ENCODE assay signal across 8 cellular contexts in the genomic region with DNA sequence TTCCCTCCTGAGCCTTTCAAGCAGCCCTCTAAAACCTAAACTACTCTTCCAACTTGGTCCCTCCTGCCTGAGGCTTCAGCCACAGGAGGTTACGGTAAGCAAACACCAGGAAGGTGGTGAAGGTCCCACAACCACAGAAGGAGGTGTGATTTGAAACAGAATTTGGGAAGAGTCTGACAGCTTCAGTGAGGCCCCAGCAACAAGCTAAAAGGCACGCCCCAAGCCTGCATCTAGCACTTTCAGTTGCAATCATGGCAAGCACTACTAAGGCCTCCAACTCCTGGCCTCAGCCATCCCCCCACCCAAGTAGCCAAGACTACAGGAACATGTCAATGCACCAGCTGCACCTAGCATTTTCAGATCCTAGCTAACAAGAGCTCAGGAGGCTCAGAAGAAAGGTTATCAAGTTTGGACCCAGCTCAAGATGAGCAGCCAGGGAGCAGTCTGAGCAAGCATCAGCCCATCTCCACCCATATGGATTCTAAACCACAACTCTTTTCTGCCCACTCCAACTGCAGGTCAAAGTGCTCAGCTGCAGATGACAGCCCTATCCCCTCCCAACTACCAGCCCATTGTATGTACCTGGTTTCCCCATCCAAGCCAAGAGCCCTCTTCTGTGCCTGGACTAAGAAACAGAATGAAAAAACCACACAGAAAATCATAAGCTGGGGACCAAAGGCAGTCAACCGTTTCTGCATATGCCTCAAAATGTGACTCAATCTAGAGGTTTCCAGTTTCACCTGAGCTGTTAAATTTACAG. TPM values are rescaled to one million over a fixed set of nuclear protein-coding genes. Genes with fewer than 3 reads are reported as not detected.
A peak's percentile ranks its signal among the peaks of the same experiment; 100 is the strongest.
DNase-seq lines count a peak whose midpoint lies in the region; ATAC-seq and TF ChIP-seq lines count a peak whose summit lies in the region.

No MANE protein-coding gene starts in this region.

- H3K27ac ChIP-seq in tibial nerve: peak overlapping the region; percentile 75 to 98 (median 97)

- H3K27me3 ChIP-seq in tibial nerve (no peaks in the 10 kb centered on the region), HAP-1 (ENCODE audit: low read depth) (no peaks in the 10 kb centered on the region)

- CTCF ChIA-PET in activated CD8-positive, alpha-beta memory T cell treated with anti-CD3 and anti-CD28 coated beads, Interleukin-2, amount 10 ng/mL, durations not matched to agents 7 days and 5 days (lab: Charles Lee): interaction anchor here (0.6 to 12.5 kb wide), 16 partner anchors 10 to 321 kb away, joined by 3 to 354 read pairs (median 4); a partner anchor contains a TSS

- peaks cover 35% of the 10 kb centered on the region for H3K36me3 Mint-ChIP-seq in activated CD8-positive, alpha-beta memory T cell treated with anti-CD3 and anti-CD28 coated beads, Interleukin-2, amount 10 ng/mL, durations not matched to agents 7 days and 5 days
- peaks cover 94% of the 10 kb centered on the region for H3K36me3 Mint-ChIP-seq in activated T-helper 17 cell treated with anti-CD3 and anti-CD28 coated beads, Interleukin-2, amount 50 U/mL, for 72 hours (ENCODE audit: low read depth)

- no peaks in the 10 kb centered on the region for H3K9me3 ChIP-seq in tibial nerve
- no peaks in the 10 kb centered on the region for H3K9me3 ChIP-seq in HAP-1

- WGBS in tibial nerve, 2 donors: 51 to 55% methylated on average over 3 of the region's 3 CpGs

- peak overlapping the region; percentile 65 for H3K4me3 Mint-ChIP-seq in activated CD8-positive, alpha-beta memory T cell treated with anti-CD3 and anti-CD28 coated beads, Interleukin-2, amount 10 ng/mL, durations not matched to agents 7 days and 5 days
- peak overlapping the region; percentile 92 for H3K4me3 Mint-ChIP-seq in activated T-helper 17 cell treated with anti-CD3 and anti-CD28 coated beads, Interleukin-2, amount 50 U/mL, for 72 hours

- peaks cover 94% of the 10 kb centered on the region for H3K4me1 Mint-ChIP-seq in activated CD8-positive, alpha-beta memory T cell treated with anti-CD3 and anti-CD28 coated beads, Interleukin-2, amount 10 ng/mL, durations not matched to agents 7 days and 5 days
- peaks cover 78% of the 10 kb centered on the region for H3K4me1 Mint-ChIP-seq in activated T-helper 17 cell treated with anti-CD3 and anti-CD28 coated beads, Interleukin-2, amount 50 U/mL, for 72 hours

- no peaks in the 10 kb centered on the region for H3K9me3 Mint-ChIP-seq in activated CD8-positive, alpha-beta memory T cell treated with anti-CD3 and anti-CD28 coated beads, Interleukin-2, amount 10 ng/mL, durations not matched to agents 7 days and 5 days (ENCODE audit: low read depth)
- H3K9me3 Mint-ChIP-seq in activated T-helper 17 cell treated with anti-CD3 and anti-CD28 coated beads, Interleukin-2, amount 50 U/mL, for 72 hours: no peaks in the 10 kb centered on the region

- peak; percentile 95 for DNase-seq in activated CD8-positive, alpha-beta memory T cell treated with anti-CD3 and anti-CD28 coated beads, Interleukin-2, amount 10 ng/mL, durations not matched to agents 7 days and 5 days
- DNase-seq in activated CD8-positive, alpha-beta memory T cell treated with anti-CD3 and anti-CD28 coated beads for 24 hours: no peak
- peak; percentile 37 for DNase-seq in HK-2 (ENCODE audit: unreplicated experiment)
- DNase-seq in kidney tubule cell (ENCODE audit: low spot score): peak; percentile 61
- no peak for DNase-seq in tibial nerve (ENCODE audit: low spot score in 2 of 2)
- DNase-seq in SHP77 treated with DMSO at 0.1 percent for 48 hours (lab: John Stamatoyannopoulos, UW): no peak
- DNase-seq in HAP-1 (ENCODE audit: low spot score in 2 of 2): no peak

- H3K4me1 ChIP-seq in tibial nerve: peaks cover 12 to 87% (median 62%) of the 10 kb centered on the region in 4 donors
- H3K4me1 ChIP-seq in HAP-1: peaks cover 18% of the 10 kb centered on the region

- peaks cover 0 to 27% (median 3%) of the 10 kb centered on the region in 3 donors for H3K36me3 ChIP-seq in tibial nerve
- H3K36me3 ChIP-seq in HAP-1 (replicated peaks): peaks cover 57% of the 10 kb centered on the region

- no peak for TF ChIP-seq CTCF in tibial nerve (IDR thresholded peaks at IDR 0.05)

- in situ Hi-C loops in HAP-1 (cut with MboI; ENCODE audit: low sequenced_read_pairs): no loop called here

- peaks cover 2% of the 10 kb centered on the region for H3K27me3 Mint-ChIP-seq in activated CD8-positive, alpha-beta memory T cell treated with anti-CD3 and anti-CD28 coated beads, Interleukin-2, amount 10 ng/mL, durations not matched to agents 7 days and 5 days
- no peaks in the 10 kb centered on the region for H3K27me3 Mint-ChIP-seq in activated T-helper 17 cell treated with anti-CD3 and anti-CD28 coated beads, Interleukin-2, amount 50 U/mL, for 72 hours

- ATAC-seq in activated CD8-positive, alpha-beta memory T cell treated with anti-CD3 and anti-CD28 coated beads, Interleukin-2, amount 10 ng/mL, durations not matched to agents 7 days and 5 days: peak; percentile 43
- ATAC-seq in activated T-helper 17 cell treated with anti-CD3 and anti-CD28 coated beads, Interleukin-2, amount 50 U/mL, for 72 hours (replicated peaks): peak; percentile 34

- no peak for TF ChIP-seq POLR2A in tibial nerve (IDR thresholded peaks at IDR 0.05)

- H3K27ac Mint-ChIP-seq in activated CD8-positive, alpha-beta memory T cell treated with anti-CD3 and anti-CD28 coated beads, Interleukin-2, amount 10 ng/mL, durations not matched to agents 7 days and 5 days: peak overlapping the region; percentile 96
- peak overlapping the region; percentile 99 for H3K27ac Mint-ChIP-seq in activated T-helper 17 cell treated with anti-CD3 and anti-CD28 coated beads, Interleukin-2, amount 50 U/mL, for 72 hours

- TF ChIP-seq EP300 in tibial nerve (IDR thresholded peaks at IDR 0.05): no peak

- H3K4me3 ChIP-seq in tibial nerve (no peak overlapping the region), HAP-1 (no peak overlapping the region)

RNA-seq across cellular contexts. Expression of a gene that starts 10.4 kb away (rescaled TPM):
- total RNA-seq in activated CD8-positive, alpha-beta memory T cell treated with anti-CD3 and anti-CD28 coated beads, Interleukin-2, amount 10 ng/mL, durations not matched to agents 7 days and 5 days: 100 to 1,000 TPM; 180 to 390 TPM
- 100 to 1,000 TPM; 155 to 336 TPM for total RNA-seq in activated T-helper 17 cell treated with anti-CD3 and anti-CD28 coated beads, Interleukin-2, amount 50 U/mL, for 72 hours
- total RNA-seq in tibial nerve: 1,000 to 10,000 TPM; 1,417 to 3,061 (median 2,562) TPM

RNA-seq across cellular contexts. Expression of a gene that starts 16.6 kb away (rescaled TPM):
- total RNA-seq in activated CD8-positive, alpha-beta memory T cell treated with anti-CD3 and anti-CD28 coated beads, Interleukin-2, amount 10 ng/mL, durations not matched to agents 7 days and 5 days: 1,000 to 10,000 TPM in 1 of 2 experiments, 100 to 1,000 TPM in 1; 878 to 1,201 TPM
- total RNA-seq in activated T-helper 17 cell treated with anti-CD3 and anti-CD28 coated beads, Interleukin-2, amount 50 U/mL, for 72 hours: 1,000 to 10,000 TPM; 1,690 to 1,865 TPM
- 1,000 to 10,000 TPM; 1,003 to 1,250 (median 1,110) TPM for total RNA-seq in tibial nerve

RNA-seq across cellular contexts. Expression of a gene that starts 34.3 kb away (rescaled TPM):
- 10 to 100 TPM; 24.7 to 29.6 TPM for total RNA-seq in activated CD8-positive, alpha-beta memory T cell treated with anti-CD3 and anti-CD28 coated beads, Interleukin-2, amount 10 ng/mL, durations not matched to agents 7 days and 5 days
- total RNA-seq in activated T-helper 17 cell treated with anti-CD3 and anti-CD28 coated beads, Interleukin-2, amount 50 U/mL, for 72 hours: 10 to 100 TPM; 23.8 to 25.7 TPM
- 10 to 100 TPM in 3 of 4 donors, 1 to 10 TPM in 1; 8.3 to 18.8 (median 14.2) TPM for total RNA-seq in tibial nerve

RNA-seq across cellular contexts. Expression of a gene that starts 44.6 kb away (rescaled TPM):
- total RNA-seq in activated CD8-positive, alpha-beta memory T cell treated with anti-CD3 and anti-CD28 coated beads, Interleukin-2, amount 10 ng/mL, durations not matched to agents 7 days and 5 days: 100 to 1,000 TPM; 245 to 264 TPM
- total RNA-seq in activated T-helper 17 cell treated with anti-CD3 and anti-CD28 coated beads, Interleukin-2, amount 50 U/mL, for 72 hours: 100 to 1,000 TPM; 142 to 198 TPM
- 10 to 100 TPM; 79.5 to 95.3 (median 88.8) TPM for total RNA-seq in tibial nerve

RNA-seq across cellular contexts. Expression of a gene that starts 55.5 kb away (rescaled TPM):
- 100 to 1,000 TPM; 132 to 133 TPM for total RNA-seq in activated CD8-positive, alpha-beta memory T cell treated with anti-CD3 and anti-CD28 coated beads, Interleukin-2, amount 10 ng/mL, durations not matched to agents 7 days and 5 days
- 100 to 1,000 TPM; 122 to 130 TPM for total RNA-seq in activated T-helper 17 cell treated with anti-CD3 and anti-CD28 coated beads, Interleukin-2, amount 50 U/mL, for 72 hours
- 100 to 1,000 TPM in 2 of 4 donors, 10 to 100 TPM in 2; 64.9 to 138 (median 93.9) TPM for total RNA-seq in tibial nerve

Comparison
In these comparisons a context has a peak if more than half of its experiments do, and no peak if none do; other contexts are left out.
1. DNase-seq: peak in activated CD8-positive, alpha-beta memory T cell treated with anti-CD3 and anti-CD28 coated beads, Interleukin-2, amount 10 ng/mL, durations not matched to agents 7 days and 5 days (single experiment), HK-2 (single experiment) and kidney tubule cell (single experiment); none in activated CD8-positive, alpha-beta memory T cell treated with anti-CD3 and anti-CD28 coated beads for 24 hours (single experiment), tibial nerve (0 of 2), SHP77 treated with DMSO at 0.1 percent for 48 hours (single experiment) and HAP-1 (0 of 2).